In the genomic region with DNA sequence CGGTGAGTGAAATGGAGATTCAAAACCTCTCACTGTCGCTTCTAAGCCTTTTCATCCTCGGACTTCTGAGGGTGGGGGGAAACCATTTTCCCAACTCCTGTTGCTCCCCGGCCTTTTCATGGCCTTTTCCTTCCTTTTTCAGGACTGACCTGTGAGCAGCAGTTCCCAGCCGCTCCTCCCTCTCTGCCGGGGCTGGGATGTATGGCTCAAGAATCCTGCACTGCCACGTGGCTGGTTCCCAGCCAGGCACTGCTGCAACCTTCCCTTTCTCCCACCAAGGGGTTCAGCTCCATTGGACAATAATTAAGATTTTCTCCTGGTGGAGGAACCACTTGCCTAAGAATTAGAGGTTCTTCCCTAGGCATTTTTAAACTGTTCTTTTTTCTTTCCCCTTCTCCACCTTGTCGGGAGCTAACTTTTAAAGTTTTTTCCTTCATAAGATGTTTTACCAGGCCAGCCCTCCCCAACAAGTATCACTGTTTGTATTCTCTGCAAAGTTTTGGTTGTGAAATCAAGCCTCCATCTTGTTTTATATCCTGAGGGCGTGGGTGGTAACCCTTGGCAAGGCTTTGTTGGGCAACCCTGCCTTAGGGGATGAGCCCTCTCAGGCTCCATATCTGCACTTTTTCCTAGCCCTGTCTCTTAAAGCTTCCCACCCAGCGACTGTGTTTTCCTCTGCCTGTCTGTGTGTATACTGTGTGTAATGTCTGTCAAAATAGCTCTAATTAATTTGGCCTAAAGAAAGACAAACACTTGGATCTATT, we compare ENCODE assay signal across 16 cellular contexts.
"Had no signal": no experiment of that assay in that cellular context is flagged by ENCODE, and none has a peak within 500 bp of the region (broad histone marks: within the 10 kb centered on the region; RNA-seq: fewer than 3 reads in every experiment).

No MANE protein-coding gene starts in this region.

- H3K27me3 ChIP-seq: body of pancreas, esophagus muscularis mucosa, neutrophil, transverse colon had no signal

- ATAC-seq: body of pancreas, right cardiac atrium, SK-N-SH treated with all-trans-retinoic acid at 6 μM for 48 hours had no signal

- H3K4me3 Mint-ChIP-seq: activated B cell treated with CpG ODN at 0.5 μM for 24 hours; activated CD4-positive, alpha-beta T cell treated with anti-CD3 and anti-CD28 coated beads, Interleukin-2, amount 10 ng/mL, durations not matched to agents 24 days and 14 days had no signal

- H3K27me3 Mint-ChIP-seq: activated B cell treated with CpG ODN at 0.5 μM for 24 hours; activated CD4-positive, alpha-beta T cell treated with anti-CD3 and anti-CD28 coated beads, Interleukin-2, amount 10 ng/mL, durations not matched to agents 24 days and 14 days had no signal

- H3K4me1 Mint-ChIP-seq: activated B cell treated with CpG ODN at 0.5 μM for 24 hours; activated CD4-positive, alpha-beta T cell treated with anti-CD3 and anti-CD28 coated beads, Interleukin-2, amount 10 ng/mL, durations not matched to agents 24 days and 14 days had no signal

- H3K4me1 ChIP-seq: body of pancreas, left ventricle myocardium inferior, transverse colon had no signal

- H3K4me3 ChIP-seq: body of pancreas, esophagus muscularis mucosa, left ventricle myocardium inferior, transverse colon had no signal

- H3K27ac Mint-ChIP-seq: activated B cell treated with CpG ODN at 0.5 μM for 24 hours; activated CD4-positive, alpha-beta T cell treated with anti-CD3 and anti-CD28 coated beads, Interleukin-2, amount 10 ng/mL, durations not matched to agents 24 days and 14 days had no signal

- H3K9me3 ChIP-seq: body of pancreas, esophagus muscularis mucosa, left ventricle myocardium inferior, neutrophil, transverse colon had no signal

- DNase-seq: activated B cell treated with CpG ODN at 0.5 μM for 24 hours; activated CD4-positive, alpha-beta T cell treated with anti-CD3 and anti-CD28 coated beads, Interleukin-2, amount 10 ng/mL, durations not matched to agents 24 days and 14 days; activated naive CD4-positive, alpha-beta T cell treated with anti-CD3 and anti-CD28 coated beads, Interleukin-2, amount 50 U/mL, for 16 hours; activated T-cell treated with anti-CD3 and anti-CD28 coated beads for 4 hours; amniotic stem cell; body of pancreas; dermis blood vessel endothelial cell; glutamatergic neuron; islet precursor cell; left ventricle myocardium inferior; small intestine; transverse colon had no signal

- H3K36me3 ChIP-seq: esophagus muscularis mucosa, left ventricle myocardium inferior, neutrophil, transverse colon had no signal

- H3K27ac ChIP-seq: body of pancreas, esophagus muscularis mucosa, left ventricle myocardium inferior, neutrophil, transverse colon had no signal
